In genomic region chr20:3777726-3778629, GRCh38 we compare ENCODE assay signal across 8 cellular contexts. TPM values are rescaled to one million over a fixed set of nuclear protein-coding genes. Genes with fewer than 3 reads are reported as not detected.
DNase-seq lines count a peak whose midpoint lies in the region; ATAC-seq and TF ChIP-seq lines count a peak whose summit lies in the region.

No MANE protein-coding gene starts in this region.

- intact Hi-C loops in CD8-positive, alpha-beta T cell (cut with DNase I, micrococcal nuclease): loop anchor here in 1 of 2 experiments (10.0 kb wide), 1 partner anchor 373 kb away; the partner anchor contains the start of gene DNAAF9

- peak in 4 of 7 experiments; percentile 18 to 64 (median 50) for DNase-seq in CD8-positive, alpha-beta T cell
- peak; percentile 76 for DNase-seq in HuH-7 (ENCODE audit: low spot score)
- DNase-seq in activated CD4-positive, alpha-beta T cell treated with anti-CD3 and anti-CD28 coated beads, Interleukin-2, amount 50 U/mL, for 1 hour: peak; percentile 28
- DNase-seq in epithelial cell of esophagus (ENCODE audit: low read depth): peak; percentile 47
- DNase-seq in upper lobe of left lung: peak; percentile 82 to 92

- no peaks in the 10 kb centered on the region for H3K36me3 Mint-ChIP-seq in CD8-positive, alpha-beta T cell

- WGBS in upper lobe of left lung, 2 donors: 0 to 5% methylated on average over 9 to 50 of the region's 70 CpGs

- peak; percentile 61 for ATAC-seq in CD8-positive, alpha-beta T cell
- ATAC-seq in upper lobe of left lung (ENCODE audit: low FRiP score in 2 of 2): peak; percentile 79 to 85
- no peak for ATAC-seq in HG03442 (IDR thresholded peaks at IDR 0.05; ENCODE audit: unreplicated experiment)
- ATAC-seq in HG02763 (IDR thresholded peaks at IDR 0.05; ENCODE audit: unreplicated experiment): no peak

- peaks cover 25% of the 10 kb centered on the region for H3K4me1 Mint-ChIP-seq in CD8-positive, alpha-beta T cell (ENCODE audit: low read depth)

- no peaks in the 10 kb centered on the region for H3K9me3 ChIP-seq in CD8-positive, alpha-beta T cell (ENCODE audit: low read length)
- H3K9me3 ChIP-seq in muscle layer of duodenum (ENCODE audit: control insufficient read depth in 1 of 2, low read length in 2 of 2) (no peaks in the 10 kb centered on the region), upper lobe of left lung (no peaks in the 10 kb centered on the region)

- H3K9me3 Mint-ChIP-seq in CD8-positive, alpha-beta T cell: no peaks in the 10 kb centered on the region

- no peak overlapping the region for H3K27ac Mint-ChIP-seq in CD8-positive, alpha-beta T cell

- no peak for TF ChIP-seq EP300 in upper lobe of left lung (IDR thresholded peaks at IDR 0.05)

- peak overlapping the region; percentile 82 for H3K4me3 Mint-ChIP-seq in CD8-positive, alpha-beta T cell

- H3K36me3 ChIP-seq in CD8-positive, alpha-beta T cell (ENCODE audit: insufficient read depth, low read length): no peaks in the 10 kb centered on the region
- H3K36me3 ChIP-seq in muscle layer of duodenum (ENCODE audit: control insufficient read depth in 1 of 2, insufficient read depth in 2 of 2, low read length in 2 of 2): no peaks in the 10 kb centered on the region
- H3K36me3 ChIP-seq in upper lobe of left lung: peaks cover 0 to 3% (median 0%) of the 10 kb centered on the region in 4 donors

- H3K27me3 ChIP-seq in CD8-positive, alpha-beta T cell (ENCODE audit: insufficient read depth, low read length): no peaks in the 10 kb centered on the region
- H3K27me3 ChIP-seq in muscle layer of duodenum (ENCODE audit: low read depth, low read length) (no peaks in the 10 kb centered on the region), upper lobe of left lung (no peaks in the 10 kb centered on the region)

- H3K27ac ChIP-seq in CD8-positive, alpha-beta T cell (ENCODE audit: low read depth, low read length): no peak overlapping the region
- H3K27ac ChIP-seq in muscle layer of duodenum (ENCODE audit: low read length): no peak overlapping the region
- peak overlapping the region in 2 of 4 donors; percentile 11 to 30 for H3K27ac ChIP-seq in upper lobe of left lung

- H3K4me1 ChIP-seq in CD8-positive, alpha-beta T cell (ENCODE audit: insufficient read depth, low read length): peaks cover 26% of the 10 kb centered on the region
- H3K4me1 ChIP-seq in muscle layer of duodenum (ENCODE audit: control insufficient read depth in 1 of 2, insufficient read depth in 2 of 2, low read length in 2 of 2) (peaks cover 5 to 22% of the 10 kb centered on the region in 2 donors), upper lobe of left lung (peaks cover 19 to 40% (median 35%) of the 10 kb centered on the region in 4 donors)

- peaks cover 5% of the 10 kb centered on the region for H3K27me3 Mint-ChIP-seq in CD8-positive, alpha-beta T cell (ENCODE audit: low read depth)

- POLR2A ChIA-PET in CD8-positive, alpha-beta T cell (lab: Charles Lee): interaction anchor here (0.6 to 2.5 kb wide), 7 partner anchors 8 to 113 kb away, joined by 3 to 14 read pairs (median 5); partner anchors contain the start of genes ADISSP, AP5S1, CDC25B and CENPB

- CTCF ChIA-PET in CD8-positive, alpha-beta T cell (lab: Charles Lee): interaction anchor here (1.0 to 4.0 kb wide), 6 partner anchors 8 to 77 kb away, joined by 3 to 23 read pairs (median 8); partner anchors contain the start of genes ADISSP, AP5S1 and CENPB

- no peak for TF ChIP-seq CTCF in CD8-positive, alpha-beta T cell (IDR thresholded peaks at IDR 0.05)
- TF ChIP-seq CTCF in epithelial cell of esophagus (IDR thresholded peaks at IDR 0.05; ENCODE audit: insufficient read depth, low read depth, low read length, missing control alignments) (no peak), upper lobe of left lung (IDR thresholded peaks at IDR 0.05) (peak in 2 of 6 experiments; percentile 16 to 22)

- peak overlapping the region; percentile 74 for H3K4me3 ChIP-seq in CD8-positive, alpha-beta T cell (ENCODE audit: low read depth, low read length)
- H3K4me3 ChIP-seq in epithelial cell of esophagus (ENCODE audit: low read length): peak overlapping the region; percentile 47
- peak overlapping the region; percentile 61 to 74 for H3K4me3 ChIP-seq in muscle layer of duodenum (ENCODE audit: low read depth in 1 of 2, low read length in 2 of 2)
- H3K4me3 ChIP-seq in upper lobe of left lung: peak overlapping the region; percentile 47 to 62 (median 52)

- no peak for TF ChIP-seq POLR2A in upper lobe of left lung (IDR thresholded peaks at IDR 0.05)

RNA-seq across cellular contexts. Expression of gene SPEF1, which starts 3.3 kb away (rescaled TPM):
- total RNA-seq in CD8-positive, alpha-beta T cell: under 1 TPM in 1 of 2 experiments, not detected in 1; 0.16 TPM
- total RNA-seq in upper lobe of left lung: 10 to 100 TPM in 1 of 6 donors, 1 to 10 TPM in 4, under 1 TPM in 1; 0.34 to 15.1 (median 5.4) TPM

RNA-seq across cellular contexts. Expression of gene CENPB, which starts 8.6 kb away (rescaled TPM):
- 10 to 100 TPM; 23.2 to 24.1 TPM for total RNA-seq in CD8-positive, alpha-beta T cell
- total RNA-seq in upper lobe of left lung: 100 to 1,000 TPM in 2 of 6 donors, 10 to 100 TPM in 4; 56.6 to 125 (median 89.7) TPM

RNA-seq across cellular contexts. Expression of gene ADISSP, which starts 10.4 kb away (rescaled TPM):
- 10 to 100 TPM in 1 of 2 experiments, 1 to 10 TPM in 1; 9.6 to 10.7 TPM for total RNA-seq in CD8-positive, alpha-beta T cell
- total RNA-seq in upper lobe of left lung: 10 to 100 TPM in 5 of 6 donors, 1 to 10 TPM in 1; 6.7 to 41.9 (median 39.1) TPM

RNA-seq across cellular contexts. Expression of gene CDC25B, which starts 18.1 kb away (rescaled TPM):
- total RNA-seq in CD8-positive, alpha-beta T cell: 100 to 1,000 TPM; 135 to 140 TPM
- 100 to 1,000 TPM in 3 of 6 donors, 10 to 100 TPM in 3; 45.5 to 151 (median 99.1) TPM for total RNA-seq in upper lobe of left lung

RNA-seq across cellular contexts. Expression of gene AP5S1, which starts 42.4 kb away (rescaled TPM):
- total RNA-seq in CD8-positive, alpha-beta T cell: 1 to 10 TPM; 5.2 to 6.3 TPM
- 10 to 100 TPM in 5 of 6 donors, 1 to 10 TPM in 1; 9.4 to 20.8 (median 14.7) TPM for total RNA-seq in upper lobe of left lung

Comparison
In these comparisons a context has a peak if more than half of its experiments do, and no peak if none do; other contexts are left out.
1. ATAC-seq: peak in CD8-positive, alpha-beta T cell (single experiment) and upper lobe of left lung (2 of 2); none in HG03442 (single experiment) and HG02763 (single experiment).
2. DNase-seq: peak in every context shown above with its lines; median percentile 87 in upper lobe of left lung; 76 in HuH-7; 50 in CD8-positive, alpha-beta T cell; 47 in epithelial cell of esophagus; 28 in activated CD4-positive, alpha-beta T cell treated with anti-CD3 and anti-CD28 coated beads, Interleukin-2, amount 50 U/mL, for 1 hour.
3. Peak in every context shown above with its lines, with median percentiles within 50 percentile points of each other: H3K4me3 ChIP-seq.